In the genomic region with DNA sequence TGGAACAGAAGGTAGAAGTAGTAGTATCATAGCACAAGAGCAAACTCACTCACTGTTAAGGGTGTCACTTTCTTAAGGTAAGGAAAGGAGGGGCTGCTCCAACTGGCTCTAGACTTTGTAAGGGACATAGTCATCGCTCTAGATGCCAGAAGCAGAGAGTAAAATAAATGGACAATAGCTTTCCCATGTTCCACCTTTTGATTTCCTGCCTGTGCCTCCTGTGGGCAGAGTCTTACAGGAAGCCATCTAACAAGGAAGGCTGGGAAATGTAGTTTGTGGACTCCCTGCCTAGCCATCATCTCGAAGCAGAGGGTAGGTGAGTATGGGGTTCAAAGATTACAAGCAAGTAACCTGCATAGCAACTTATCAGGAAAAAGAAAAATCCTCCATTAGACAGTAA, we compare ENCODE assay signal across 10 cellular contexts. TPM values are rescaled to one million over a fixed set of nuclear protein-coding genes. Genes with fewer than 3 reads are reported as not detected.
DNase-seq lines count a peak whose midpoint lies in the region; ATAC-seq and TF ChIP-seq lines count a peak whose summit lies in the region.
"Had no signal": no experiment of that assay in that cellular context is flagged by ENCODE, and none has a peak within 500 bp of the region (broad histone marks: within the 10 kb centered on the region; RNA-seq: fewer than 3 reads in every experiment).

No MANE protein-coding gene starts in this region.

- no peaks in the 10 kb centered on the region for H3K36me3 ChIP-seq in MM.1S (replicated peaks; ENCODE audit: insufficient read depth, low read length)

- H4K20me1 ChIP-seq in MM.1S (ENCODE audit: insufficient read depth, low read length), result no peaks in the 10 kb centered on the region

- H3K4me1 ChIP-seq in MM.1S (ENCODE audit: low read length), result peaks cover 12% of the 10 kb centered on the region

- H3K4me2 ChIP-seq in MM.1S (ENCODE audit: low read depth, low read length), result no peak overlapping the region

- H3K27me3 Mint-ChIP-seq in brain (peaks cover 6% of the 10 kb centered on the region), neural crest cell (ENCODE audit: low read depth) (peaks cover 19% of the 10 kb centered on the region)
- H3K27me3 Mint-ChIP-seq in activated CD4-positive, alpha-beta T cell treated with anti-CD3 and anti-CD28 coated beads, Interleukin-2, amount 10 ng/mL, durations not matched to agents 7 days and 5 days, result peaks cover 4% of the 10 kb centered on the region

- H3K9me3 ChIP-seq in MM.1S (replicated peaks; ENCODE audit: insufficient read depth, low read length), result no peaks in the 10 kb centered on the region
- H3K9me3 ChIP-seq: thoracic aorta had no signal

- no peak for ATAC-seq in stimulated activated effector memory CD8-positive, alpha-beta T cell treated with anti-CD3 and anti-CD28 coated beads, Interleukin-12 subunit alpha, Interleukin-12 subunit beta, amount 100 ng/mL, for 72 hours

- H3K4me3 ChIP-seq in GM12865 (ENCODE audit: low read depth, low read length) (no peak overlapping the region), MM.1S (ENCODE audit: low read length) (no peak overlapping the region)
- H3K4me3 ChIP-seq: thoracic aorta had no signal

- CTCF ChIA-PET in activated CD4-positive, alpha-beta T cell treated with anti-CD3 and anti-CD28 coated beads, Interleukin-2, amount 10 ng/mL, durations not matched to agents 7 days and 5 days (lab: Charles Lee), result no interaction called here

- peaks cover 27% of the 10 kb centered on the region for H3K79me2 ChIP-seq in MM.1S (ENCODE audit: low read length)

- H3K4me3 Mint-ChIP-seq in brain (peak overlapping the region; percentile 23 to 64 (median 51)), neural crest cell (peak overlapping the region; percentile 66)
- no peak overlapping the region for H3K4me3 Mint-ChIP-seq in activated CD4-positive, alpha-beta T cell treated with anti-CD3 and anti-CD28 coated beads, Interleukin-2, amount 10 ng/mL, durations not matched to agents 7 days and 5 days
- H3K4me3 Mint-ChIP-seq in stimulated activated effector memory CD8-positive, alpha-beta T cell treated with anti-CD3 and anti-CD28 coated beads, Interleukin-12 subunit alpha, Interleukin-12 subunit beta, amount 100 ng/mL, for 72 hours, result no peak overlapping the region

- H3K27me3 ChIP-seq in MM.1S (replicated peaks; ENCODE audit: insufficient read depth, low read length), result no peaks in the 10 kb centered on the region

- DNase-seq in GM12865 (ENCODE audit: low read depth) (peak; percentile 9), MM.1S (no peak), neural crest cell (ENCODE audit: low read depth, low spot score) (no peak), activated gamma-delta T cell (lab: John Stamatoyannopoulos, UW) (no peak), NCI-H1436 treated with DMSO at 0.1 percent for 48 hours (lab: John Stamatoyannopoulos, UW) (no peak)
- no peak for DNase-seq in activated CD4-positive, alpha-beta T cell treated with anti-CD3 and anti-CD28 coated beads, Interleukin-2, amount 10 ng/mL, durations not matched to agents 7 days and 5 days
- DNase-seq in stimulated activated effector memory CD8-positive, alpha-beta T cell treated with anti-CD3 and anti-CD28 coated beads, Interleukin-12 subunit alpha, Interleukin-12 subunit beta, amount 100 ng/mL, for 72 hours (ENCODE audit: low spot score in 2 of 2), result no peak
- DNase-seq: immature natural killer cell had no signal

- POLR2A ChIA-PET in activated CD4-positive, alpha-beta T cell treated with anti-CD3 and anti-CD28 coated beads, Interleukin-2, amount 10 ng/mL, durations not matched to agents 7 days and 5 days (lab: Charles Lee), result interaction anchor here (0.5 kb wide), 1 partner anchor 140 kb away, joined by 6 read pairs; no protein-coding TSS in a partner anchor

- H3F3A ChIP-seq in MM.1S (ENCODE audit: insufficient read depth, low read length), result no peaks in the 10 kb centered on the region

- peaks cover 0 to 3% (median 0%) of the 10 kb centered on the region in 5 experiments for H3K9me3 Mint-ChIP-seq in brain
- H3K9me3 Mint-ChIP-seq in neural crest cell, result peaks cover 2% of the 10 kb centered on the region
- no peaks in the 10 kb centered on the region for H3K9me3 Mint-ChIP-seq in activated CD4-positive, alpha-beta T cell treated with anti-CD3 and anti-CD28 coated beads, Interleukin-2, amount 10 ng/mL, durations not matched to agents 7 days and 5 days
- no peaks in the 10 kb centered on the region for H3K9me3 Mint-ChIP-seq in stimulated activated effector memory CD8-positive, alpha-beta T cell treated with anti-CD3 and anti-CD28 coated beads, Interleukin-12 subunit alpha, Interleukin-12 subunit beta, amount 100 ng/mL, for 72 hours

- peak overlapping the region in 2 of 5 experiments; percentile 15 to 47 for H3K27ac Mint-ChIP-seq in brain
- no peak overlapping the region for H3K27ac Mint-ChIP-seq in neural crest cell (ENCODE audit: unreplicated experiment)
- H3K27ac Mint-ChIP-seq in activated CD4-positive, alpha-beta T cell treated with anti-CD3 and anti-CD28 coated beads, Interleukin-2, amount 10 ng/mL, durations not matched to agents 7 days and 5 days, result no peak overlapping the region
- no peak overlapping the region for H3K27ac Mint-ChIP-seq in stimulated activated effector memory CD8-positive, alpha-beta T cell treated with anti-CD3 and anti-CD28 coated beads, Interleukin-12 subunit alpha, Interleukin-12 subunit beta, amount 100 ng/mL, for 72 hours

- no peaks in the 10 kb centered on the region for H3K9me2 ChIP-seq in MM.1S (replicated peaks; ENCODE audit: insufficient read depth, low read length)

- TF ChIP-seq CTCF in GM12865 (IDR thresholded peaks at IDR 0.05; ENCODE audit: insufficient read depth, low read depth, low read length, missing control alignments), result no peak
- no peak for TF ChIP-seq CTCF in MM.1S (IDR thresholded peaks at IDR 0.05; ENCODE audit: low read length)
- TF ChIP-seq CTCF in brain (conservative IDR thresholded peaks at IDR 0.05), result no peak
- no peak for TF ChIP-seq CTCF in neural crest cell (conservative IDR thresholded peaks at IDR 0.05)

- peaks cover 38% of the 10 kb centered on the region for H3K4me1 Mint-ChIP-seq in brain
- peaks cover 29% of the 10 kb centered on the region for H3K4me1 Mint-ChIP-seq in neural crest cell
- peaks cover 36% of the 10 kb centered on the region for H3K4me1 Mint-ChIP-seq in activated CD4-positive, alpha-beta T cell treated with anti-CD3 and anti-CD28 coated beads, Interleukin-2, amount 10 ng/mL, durations not matched to agents 7 days and 5 days
- peaks cover 27% of the 10 kb centered on the region for H3K4me1 Mint-ChIP-seq in stimulated activated effector memory CD8-positive, alpha-beta T cell treated with anti-CD3 and anti-CD28 coated beads, Interleukin-12 subunit alpha, Interleukin-12 subunit beta, amount 100 ng/mL, for 72 hours

- peaks cover 6% of the 10 kb centered on the region for H3K36me3 Mint-ChIP-seq in brain
- H3K36me3 Mint-ChIP-seq in neural crest cell (ENCODE audit: low read depth), result no peaks in the 10 kb centered on the region
- H3K36me3 Mint-ChIP-seq in activated CD4-positive, alpha-beta T cell treated with anti-CD3 and anti-CD28 coated beads, Interleukin-2, amount 10 ng/mL, durations not matched to agents 7 days and 5 days (ENCODE audit: low read depth), result peaks cover 5% of the 10 kb centered on the region
- H3K36me3 Mint-ChIP-seq in stimulated activated effector memory CD8-positive, alpha-beta T cell treated with anti-CD3 and anti-CD28 coated beads, Interleukin-12 subunit alpha, Interleukin-12 subunit beta, amount 100 ng/mL, for 72 hours, result peaks cover 13% of the 10 kb centered on the region

- H2AFZ ChIP-seq in MM.1S (ENCODE audit: low read length), result peak overlapping the region; percentile 19; the same call in 1 of the 2 replicates

- no peak overlapping the region for H3K9ac ChIP-seq in MM.1S (ENCODE audit: low read length)

- no peak overlapping the region for H3K27ac ChIP-seq in MM.1S (ENCODE audit: low read length)
- H3K27ac ChIP-seq: thoracic aorta had no signal

RNA-seq across cellular contexts. Expression of a gene that starts 1.7 kb away (rescaled TPM):
- 5.0 TPM for polyA plus RNA-seq in brain (ENCODE audit: insufficient read depth, low read depth, low replicate concordance)
- total RNA-seq in neural crest cell, result 53.6 and 58.1 TPM in 2 replicates
- 10 to 100 TPM; 46.1 to 48.3 TPM for total RNA-seq in activated CD4-positive, alpha-beta T cell treated with anti-CD3 and anti-CD28 coated beads, Interleukin-2, amount 10 ng/mL, durations not matched to agents 7 days and 5 days

Comparison
In these comparisons a context has a peak if more than half of its experiments do, and no peak if none do; other contexts are left out.
1. H3K4me3 Mint-ChIP-seq: peak in brain (5 of 5) and neural crest cell (single experiment); none in activated CD4-positive, alpha-beta T cell treated with anti-CD3 and anti-CD28 coated beads, Interleukin-2, amount 10 ng/mL, durations not matched to agents 7 days and 5 days (single experiment) and stimulated activated effector memory CD8-positive, alpha-beta T cell treated with anti-CD3 and anti-CD28 coated beads, Interleukin-12 subunit alpha, Interleukin-12 subunit beta, amount 100 ng/mL, for 72 hours (single experiment).